In the genomic region with DNA sequence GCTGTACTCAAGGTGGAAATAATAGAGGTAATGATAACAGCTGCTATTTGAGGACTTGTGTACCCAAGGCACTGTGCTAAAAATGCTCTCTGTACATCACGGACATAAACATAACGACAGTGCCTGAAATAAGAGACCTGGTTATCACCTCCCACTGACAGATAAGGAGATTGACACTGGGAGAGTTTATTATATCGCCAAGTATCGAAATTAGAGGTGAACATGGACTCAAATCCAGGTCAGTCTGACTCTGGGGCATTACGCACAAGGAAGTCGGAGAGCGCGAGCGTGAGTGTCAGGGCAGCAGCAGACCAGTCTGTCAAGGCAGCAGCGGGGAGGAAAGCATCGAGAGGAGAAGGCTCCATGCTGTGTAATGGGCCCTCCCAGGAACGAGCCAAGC, we compare ENCODE assay signal across 1 cellular context.
TF ChIP-seq lines count a peak whose summit lies in the region.

No MANE protein-coding gene starts in this region.

TF ChIP-seq in HEK293, 187 proteins besides CTCF, POLR2A, EP300 and RAD21 (continued from another document):
- TF ChIP-seq ZNF311 (tag by site-specific recombination; IDR thresholded peaks at IDR 0.05; ENCODE audit: borderline replicate concordance) (no peak), KLF9 (tag by site-specific recombination; IDR thresholded peaks at IDR 0.05; ENCODE audit: low read depth) (no peak), ZBTB17 (tag by site-specific recombination; IDR thresholded peaks at IDR 0.05) (peak; percentile 95), YY2 (tag by site-specific recombination; IDR thresholded peaks at IDR 0.05) (peak; percentile 17; the same call in 1 of the 2 replicates), ZFP41 (tag by site-specific recombination; IDR thresholded peaks at IDR 0.05; ENCODE audit: borderline replicate concordance) (no peak), ZNF239 (tag by site-specific recombination; IDR thresholded peaks at IDR 0.05) (no peak), ZNF221 (tag by site-specific recombination; IDR thresholded peaks at IDR 0.05; ENCODE audit: borderline replicate concordance) (no peak), TRIM28 (IDR thresholded peaks at IDR 0.05; ENCODE audit: borderline replicate concordance, low read length) (0 out of 2 replicates have a peak, but pooled peaks have one; percentile 59), ZNF48 (tag by site-specific recombination; IDR thresholded peaks at IDR 0.05) (no peak), ZNF223 (tag by site-specific recombination; IDR thresholded peaks at IDR 0.05) (no peak), ZXDB (tag by site-specific recombination; IDR thresholded peaks at IDR 0.05) (no peak; the same call in 1 of the 2 replicates), ZNF626 (tag by site-specific recombination; IDR thresholded peaks at IDR 0.05) (no peak), ZNF558 (tag by site-specific recombination; IDR thresholded peaks at IDR 0.05) (no peak), ZNF16 (tag by site-specific recombination; IDR thresholded peaks at IDR 0.05; ENCODE audit: low read depth) (no peak), ZNF426 (tag by site-specific recombination; IDR thresholded peaks at IDR 0.05) (no peak), ZBTB7A (tag by site-specific recombination; IDR thresholded peaks at IDR 0.05; ENCODE audit: low read depth) (no peak), ZNF600 (tag by site-specific recombination; IDR thresholded peaks at IDR 0.05) (peak; percentile 85; the same call in 1 of the 2 replicates), GLI2 (tag by site-specific recombination; IDR thresholded peaks at IDR 0.05; ENCODE audit: borderline replicate concordance, low read depth) (no peak), ZNF549 (tag by site-specific recombination; IDR thresholded peaks at IDR 0.05) (no peak), ZNF660 (tag by site-specific recombination; IDR thresholded peaks at IDR 0.05) (no peak), RBAK (tag by site-specific recombination; IDR thresholded peaks at IDR 0.05) (no peak)
- TF ChIP-seq, protein P1, sequence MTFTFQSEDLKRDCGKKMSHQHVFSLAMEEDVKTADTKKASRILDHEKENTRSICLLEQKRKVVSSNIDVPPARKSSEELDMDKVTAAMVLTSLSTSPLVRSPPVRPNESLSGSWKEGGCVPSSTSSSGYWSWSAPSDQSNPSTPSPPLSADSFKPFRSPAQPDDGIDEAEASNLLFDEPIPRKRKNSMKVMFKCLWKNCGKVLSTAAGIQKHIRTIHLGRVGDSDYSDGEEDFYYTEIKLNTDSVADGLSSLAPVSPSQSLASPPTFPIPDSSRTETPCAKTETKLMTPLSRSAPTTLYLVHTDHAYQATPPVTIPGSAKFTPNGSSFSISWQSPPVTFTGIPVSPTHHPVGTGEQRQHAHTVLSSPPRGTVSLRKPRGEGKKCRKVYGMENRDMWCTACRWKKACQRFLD (tag by site-specific recombination; IDR thresholded peaks at IDR 0.05), result no peak
- TF ChIP-seq, protein P2, sequence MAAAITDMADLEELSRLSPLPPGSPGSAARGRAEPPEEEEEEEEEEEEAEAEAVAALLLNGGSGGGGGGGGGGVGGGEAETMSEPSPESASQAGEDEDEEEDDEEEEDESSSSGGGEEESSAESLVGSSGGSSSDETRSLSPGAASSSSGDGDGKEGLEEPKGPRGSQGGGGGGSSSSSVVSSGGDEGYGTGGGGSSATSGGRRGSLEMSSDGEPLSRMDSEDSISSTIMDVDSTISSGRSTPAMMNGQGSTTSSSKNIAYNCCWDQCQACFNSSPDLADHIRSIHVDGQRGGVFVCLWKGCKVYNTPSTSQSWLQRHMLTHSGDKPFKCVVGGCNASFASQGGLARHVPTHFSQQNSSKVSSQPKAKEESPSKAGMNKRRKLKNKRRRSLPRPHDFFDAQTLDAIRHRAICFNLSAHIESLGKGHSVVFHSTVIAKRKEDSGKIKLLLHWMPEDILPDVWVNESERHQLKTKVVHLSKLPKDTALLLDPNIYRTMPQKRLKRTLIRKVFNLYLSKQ (tag by site-specific recombination; IDR thresholded peaks at IDR 0.05; ENCODE audit: borderline replicate concordance), result no peak
- TF ChIP-seq, protein P3, sequence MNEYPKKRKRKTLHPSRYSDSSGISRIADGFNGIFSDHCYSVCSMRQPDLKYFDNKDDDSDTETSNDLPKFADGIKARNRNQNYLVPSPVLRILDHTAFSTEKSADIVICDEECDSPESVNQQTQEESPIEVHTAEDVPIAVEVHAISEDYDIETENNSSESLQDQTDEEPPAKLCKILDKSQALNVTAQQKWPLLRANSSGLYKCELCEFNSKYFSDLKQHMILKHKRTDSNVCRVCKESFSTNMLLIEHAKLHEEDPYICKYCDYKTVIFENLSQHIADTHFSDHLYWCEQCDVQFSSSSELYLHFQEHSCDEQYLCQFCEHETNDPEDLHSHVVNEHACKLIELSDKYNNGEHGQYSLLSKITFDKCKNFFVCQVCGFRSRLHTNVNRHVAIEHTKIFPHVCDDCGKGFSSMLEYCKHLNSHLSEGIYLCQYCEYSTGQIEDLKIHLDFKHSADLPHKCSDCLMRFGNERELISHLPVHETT (tag by site-specific recombination; IDR thresholded peaks at IDR 0.05), result no peak
